8 cellular contexts compared by ENCODE assay signal in the genomic region with DNA sequence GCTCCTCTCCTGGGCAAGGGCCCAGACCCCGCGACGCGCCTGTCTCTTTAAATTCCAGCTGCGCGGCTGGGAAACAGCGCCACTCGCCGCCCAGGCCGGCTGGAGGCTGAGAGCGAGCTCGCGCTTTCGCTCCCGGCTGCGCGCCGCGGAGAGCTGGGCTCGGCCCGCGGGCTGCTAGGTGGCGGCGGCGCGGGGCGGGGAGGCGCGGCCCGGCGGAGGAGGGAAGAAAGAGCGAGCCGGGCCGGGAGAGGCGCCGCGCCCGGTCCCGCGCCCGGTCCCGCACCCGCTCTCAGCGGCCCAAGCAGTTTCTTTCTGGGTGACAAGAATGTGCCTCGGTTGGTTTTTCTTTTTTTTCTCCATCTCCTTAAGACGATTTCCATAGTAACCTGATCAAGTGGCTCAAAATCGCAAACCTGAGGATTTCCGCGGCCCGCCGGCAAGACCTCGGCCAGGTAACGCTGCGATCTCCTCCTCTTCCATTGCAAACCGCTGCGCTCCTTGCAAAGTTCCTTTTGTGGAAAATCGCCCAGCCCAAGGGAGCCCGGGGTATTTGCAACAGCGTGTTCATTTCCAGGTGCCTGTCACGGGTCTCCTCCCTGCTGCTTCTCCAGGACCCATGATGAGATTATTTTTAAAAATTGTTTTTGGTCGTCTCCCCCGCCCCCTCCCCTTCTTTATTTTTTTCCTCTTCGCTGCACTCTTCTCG.
DNase-seq lines count a peak whose midpoint lies in the region; TF ChIP-seq lines count a peak whose summit lies in the region.

No MANE protein-coding gene starts in this region.

- H4K5ac ChIP-seq in H9 (ENCODE audit: insufficient read length, low read depth, low read length) = no peak overlapping the region

- peak overlapping the region; percentile 84 for H3K4me3 ChIP-seq in SK-N-MC
- peak overlapping the region; percentile 14 to 66 (median 33) for H3K4me3 ChIP-seq in liver (ENCODE audit: low read depth in 1 of 3, low read length in 3 of 3)

- H3K9me3 ChIP-seq in H9 (ENCODE audit: control insufficient read depth, low read depth, low read length) (no peaks in the 10 kb centered on the region), SK-N-MC (ENCODE audit: low read depth, low read length) (no peaks in the 10 kb centered on the region), liver (ENCODE audit: control insufficient read depth in 4 of 4, low read length in 3 of 4) (no peaks in the 10 kb centered on the region)

- peaks cover 43% of the 10 kb centered on the region for H3K27me3 Mint-ChIP-seq in H9 (ENCODE audit: low read depth)

- H3T11ph ChIP-seq in H9 (ENCODE audit: low read length) = no peak overlapping the region

- H3K4me2 ChIP-seq in H9 (ENCODE audit: insufficient read depth, insufficient read length, low read length) = peak overlapping the region; percentile 89

- TF ChIP-seq CTCF in H9 (conservative IDR thresholded peaks at IDR 0.05) = peak; percentile 52; the same call in 2 of the 3 replicates
- peak; percentile 75 for TF ChIP-seq CTCF in LNCAP (IDR thresholded peaks at IDR 0.05)
- TF ChIP-seq CTCF in liver (IDR thresholded peaks at IDR 0.05; ENCODE audit: low read depth, low read length, missing input control) = peak; percentile 23

- H3K27me3 ChIP-seq in H9 (ENCODE audit: insufficient read depth, low read length) (peaks cover 3% of the 10 kb centered on the region; the same call in 1 of the 2 replicates), liver (ENCODE audit: control insufficient read depth in 4 of 4, insufficient read depth in 4 of 4, low read length in 3 of 4) (peaks cover 0 to 6% (median 0%) of the 10 kb centered on the region in 4 donors)

- peaks cover 11% of the 10 kb centered on the region for H3K23me2 ChIP-seq in H9 (ENCODE audit: insufficient read length, low read depth, low read length, poor library complexity, severe bottlenecking)

- H2BK12ac ChIP-seq in H9 (ENCODE audit: insufficient read length, low read depth, low read length) = no peak overlapping the region

- no peak overlapping the region for H3K27ac ChIP-seq in H9 (ENCODE audit: insufficient read length, low read depth, low read length)
- no peak overlapping the region for H3K27ac ChIP-seq in SK-N-MC
- H3K27ac ChIP-seq in liver (ENCODE audit: low read depth in 1 of 2, low read length in 2 of 2) = no peak overlapping the region

- no peak overlapping the region for H4K91ac ChIP-seq in H9 (ENCODE audit: insufficient read length, low read depth, low read length)

- H3K18ac ChIP-seq in H9 (ENCODE audit: insufficient read length, low read depth, low read length) = no peak overlapping the region

- WGBS in H9 (ENCODE audit: extremely low coverage, insufficient read length, low lambda C conversion rate) = no CpG with 5 or more reads among the region's 64 CpGs
- under 1% methylated on average over 64 of the region's 64 CpGs for WGBS in liver

- no peak overlapping the region for H2BK120ac ChIP-seq in H9 (ENCODE audit: low read depth, low read length, poor library complexity, severe bottlenecking)

- H3K9me3 Mint-ChIP-seq in H9 = no peaks in the 10 kb centered on the region

- no peak overlapping the region for H4K8ac ChIP-seq in H9 (replicated peaks; ENCODE audit: insufficient read length, low read depth, low read length)

- H2AK5ac ChIP-seq in H9 (ENCODE audit: insufficient read length, low read length) = no peak overlapping the region

- no peak overlapping the region for H2BK15ac ChIP-seq in H9 (ENCODE audit: low read depth, low read length)

- H3K56ac ChIP-seq in H9 (ENCODE audit: insufficient read length, low read depth, low read length) = no peak overlapping the region

- no peaks in the 10 kb centered on the region for H3K36me3 ChIP-seq in SK-N-MC (ENCODE audit: insufficient read depth, low read length)
- H3K36me3 ChIP-seq in liver (ENCODE audit: control insufficient read depth in 4 of 4, insufficient read depth in 3 of 4, low read depth in 1 of 4, low read length in 3 of 4) = no peaks in the 10 kb centered on the region

- TF ChIP-seq RAD21 in liver (IDR thresholded peaks at IDR 0.05) = peak; percentile 51 to 59

- no peak overlapping the region for H3K14ac ChIP-seq in H9 (ENCODE audit: insufficient read depth, low read length)

- H3K79me2 ChIP-seq in H9 (ENCODE audit: insufficient read depth, low read length) = no peaks in the 10 kb centered on the region

- H3K9ac ChIP-seq in H9 (ENCODE audit: extremely low read depth, insufficient read length, low read length) (peak overlapping the region; percentile 50), SK-N-MC (ENCODE audit: insufficient read length) (peak overlapping the region; percentile 43), liver (ENCODE audit: low read depth in 1 of 2, low read length in 2 of 2) (no peak overlapping the region)

- no peaks in the 10 kb centered on the region for H3K36me3 Mint-ChIP-seq in H9 (ENCODE audit: insufficient read depth in 1 of 3, low read depth in 3 of 3)

- H2AFZ ChIP-seq in H9 (ENCODE audit: low read length) = no peak overlapping the region

- no peak overlapping the region for H2BK5ac ChIP-seq in H9 (ENCODE audit: insufficient read length, low read length)

- H4K20me1 ChIP-seq in H9 (ENCODE audit: control insufficient read depth, insufficient read depth, insufficient read length) = no peaks in the 10 kb centered on the region

- DNase-seq in activated CD8-positive, alpha-beta memory T cell treated with anti-CD3 and anti-CD28 coated beads for 24 hours = peak; percentile 58
- no peak for DNase-seq in activated CD8-positive, alpha-beta memory T cell treated with anti-CD3 and anti-CD28 coated beads, Interleukin-2, amount 50 U/mL, for 4 hours
- DNase-seq in H9 = peak; percentile 85
- DNase-seq in SK-N-MC (ENCODE audit: low read depth, low spot score) = no peak
- DNase-seq in dermis microvascular lymphatic vessel endothelial cell (ENCODE audit: low read depth in 2 of 2) = peak; percentile 32 to 74
- peak in 2 of 3 experiments; percentile 1 to 35 for DNase-seq in stimulated activated CD4-positive, alpha-beta T cell treated with anti-CD3 and anti-CD28 coated beads, TNF-alpha, amount 100 ng/mL, for 24 hours (ENCODE audit: low read depth in 3 of 3)

- H3K79me1 ChIP-seq in H9 (ENCODE audit: insufficient read depth, low read depth, low read length, poor library complexity, severe bottlenecking) = no peaks in the 10 kb centered on the region

- H3K27ac Mint-ChIP-seq in H9 = peak overlapping the region in 1 of 3 experiments; percentile 82; a peak in 3 of 7 replicates

- H2BK20ac ChIP-seq in H9 (ENCODE audit: low read depth, low read length, poor library complexity, severe bottlenecking) = no peak overlapping the region

- peaks cover 19 to 21% of the 10 kb centered on the region in 2 experiments for H3K4me1 Mint-ChIP-seq in H9

- no peak overlapping the region for H3K23ac ChIP-seq in H9 (ENCODE audit: insufficient read length, low read depth, low read length)

- H3K4me3 Mint-ChIP-seq in H9 = peak overlapping the region; percentile 89 to 94

- no peak overlapping the region for H3K4ac ChIP-seq in H9 (ENCODE audit: low read depth, low read length)

- H3K4me1 ChIP-seq in H9 (ENCODE audit: insufficient read depth, low read length) (peaks cover 3% of the 10 kb centered on the region; the same call in 1 of the 2 replicates), liver (ENCODE audit: control insufficient read depth in 4 of 4, insufficient read depth in 4 of 4, low read length in 3 of 4) (peaks cover 2 to 13% (median 8%) of the 10 kb centered on the region in 4 donors)

TF ChIP-seq in liver, 16 proteins besides CTCF, POLR2A, EP300 and RAD21:
- TF ChIP-seq, protein P1, sequence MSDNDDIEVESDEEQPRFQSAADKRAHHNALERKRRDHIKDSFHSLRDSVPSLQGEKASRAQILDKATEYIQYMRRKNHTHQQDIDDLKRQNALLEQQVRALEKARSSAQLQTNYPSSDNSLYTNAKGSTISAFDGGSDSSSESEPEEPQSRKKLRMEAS (IDR thresholded peaks at IDR 0.05) = no peak
- TF ChIP-seq JUND (IDR thresholded peaks at IDR 0.05) = no peak
- no peak for TF ChIP-seq EGR1 (IDR thresholded peaks at IDR 0.05; ENCODE audit: low read depth in 2 of 2)
- no peak for TF ChIP-seq FOXA1 (IDR thresholded peaks at IDR 0.05)
- no peak for TF ChIP-seq TAF1 (conservative IDR thresholded peaks at IDR 0.05)
- TF ChIP-seq, protein P2, sequence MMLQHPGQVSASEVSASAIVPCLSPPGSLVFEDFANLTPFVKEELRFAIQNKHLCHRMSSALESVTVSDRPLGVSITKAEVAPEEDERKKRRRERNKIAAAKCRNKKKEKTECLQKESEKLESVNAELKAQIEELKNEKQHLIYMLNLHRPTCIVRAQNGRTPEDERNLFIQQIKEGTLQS (IDR thresholded peaks at IDR 0.05) = no peak
- no peak for TF ChIP-seq YY1 (IDR thresholded peaks at IDR 0.05)
- no peak for TF ChIP-seq NR2F2 (IDR thresholded peaks at IDR 0.05)
- TF ChIP-seq FOXA2 (IDR thresholded peaks at IDR 0.05) = no peak
- no peak for TF ChIP-seq SP1 (IDR thresholded peaks at IDR 0.05)
- TF ChIP-seq RXRA (IDR thresholded peaks at IDR 0.05) = no peak

Comparison
In these comparisons a context has a peak if more than half of its experiments do, and no peak if none do; other contexts are left out.
1. DNase-seq: peak in activated CD8-positive, alpha-beta memory T cell treated with anti-CD3 and anti-CD28 coated beads for 24 hours (single experiment), H9 (single experiment), dermis microvascular lymphatic vessel endothelial cell (2 of 2) and stimulated activated CD4-positive, alpha-beta T cell treated with anti-CD3 and anti-CD28 coated beads, TNF-alpha, amount 100 ng/mL, for 24 hours (2 of 3); none in activated CD8-positive, alpha-beta memory T cell treated with anti-CD3 and anti-CD28 coated beads, Interleukin-2, amount 50 U/mL, for 4 hours (single experiment) and SK-N-MC (single experiment).
2. H3K9ac ChIP-seq: peak in H9 (single experiment) and SK-N-MC (single experiment); none in liver (0 of 2).
3. CTCF ChIP-seq: peak in every context shown above with its lines; median percentile 75 in LNCAP; 52 in H9; 23 in liver.